Comparison of ENCODE assay signal across 14 cellular contexts in genomic region chr17:19341641-19342610, GRCh38. TPM values are rescaled to one million over a fixed set of nuclear protein-coding genes. Genes with fewer than 3 reads are reported as not detected.
A peak's percentile ranks its signal among the peaks of the same experiment; 100 is the strongest.
DNase-seq lines count a peak whose midpoint lies in the region; ATAC-seq, FAIRE-seq and TF ChIP-seq lines count a peak whose summit lies in the region.
"Had no signal": no experiment of that assay in that cellular context is flagged by ENCODE, and none has a peak within 500 bp of the region (broad histone marks: within the 10 kb centered on the region; RNA-seq: fewer than 3 reads in every experiment).

No MANE protein-coding gene starts in this region.

- no peak overlapping the region for H3K23ac ChIP-seq in H1 (ENCODE audit: insufficient read length)

- H2BK5ac ChIP-seq in H1 (ENCODE audit: low read depth, low read length), result 0 out of 2 replicates have a peak overlapping the region, but pooled peaks have one; percentile 35

- H4K5ac ChIP-seq in H1 (ENCODE audit: insufficient read length, low read depth, low read length), result no peak overlapping the region

- H3K4me3 Mint-ChIP-seq in GM23338, result no peak overlapping the region; the same call in 2 of the 3 replicates
- peak overlapping the region; percentile 48 for H3K4me3 Mint-ChIP-seq in neural crest cell
- H3K4me3 Mint-ChIP-seq: activated T-cell treated with anti-CD3 and anti-CD28 coated beads, Interleukin-2, amount 50 U/mL, for 4 hours; CD4-positive, CD25-positive, alpha-beta regulatory T cell had no signal

- H3K27me3 ChIP-seq in GM23338 (ENCODE audit: insufficient read depth) (no peaks in the 10 kb centered on the region), H1 (replicated peaks in 1 of 4; ENCODE audit: control insufficient read depth in 3 of 4, extremely low read depth in 1 of 4, insufficient read depth in 3 of 4, low read length in 3 of 4) (no peaks in the 10 kb centered on the region)
- H3K27me3 ChIP-seq: gastrocnemius medialis, upper lobe of left lung had no signal

- H3K4me1 ChIP-seq in A549 (peaks cover 22% of the 10 kb centered on the region), GM23338 (ENCODE audit: insufficient read depth) (peaks cover 27% of the 10 kb centered on the region), H1 (replicated peaks in 1 of 4; ENCODE audit: control insufficient read depth in 3 of 4, insufficient read depth in 4 of 4, low read length in 3 of 4) (peaks cover 4 to 22% (median 14%) of the 10 kb centered on the region in 4 experiments)

- no peaks in the 10 kb centered on the region; the same call in 1 of the 2 replicates for H3F3A ChIP-seq in GM23338 (replicated peaks; ENCODE audit: low read depth)

- no peak overlapping the region for H2BK120ac ChIP-seq in H1 (replicated peaks; ENCODE audit: low read depth, low read length)

- H3K79me2 ChIP-seq in GM23338 (replicated peaks; ENCODE audit: insufficient read depth), result no peaks in the 10 kb centered on the region
- H3K79me2 ChIP-seq in H1 (ENCODE audit: control insufficient read depth in 1 of 2, insufficient read depth in 2 of 2, low read length in 2 of 2), result no peaks in the 10 kb centered on the region

- peaks cover 5% of the 10 kb centered on the region; the same call in 2 of the 3 replicates for H3K36me3 Mint-ChIP-seq in GM23338 (ENCODE audit: low read depth)
- H3K36me3 Mint-ChIP-seq in neural crest cell (ENCODE audit: low read depth), result no peaks in the 10 kb centered on the region
- H3K36me3 Mint-ChIP-seq: CD4-positive, CD25-positive, alpha-beta regulatory T cell had no signal

- TF ChIP-seq CTCF in A549 (IDR thresholded peaks at IDR 0.05), result no peak
- no peak for TF ChIP-seq CTCF in GM23338 (conservative IDR thresholded peaks at IDR 0.05; ENCODE audit: low read depth in 2 of 2)
- TF ChIP-seq CTCF in H1 (IDR thresholded peaks at IDR 0.05; ENCODE audit: control extremely low read depth in 1 of 3, insufficient read depth in 1 of 3, low read depth in 1 of 3, low read length in 3 of 3), result no peak
- no peak for TF ChIP-seq CTCF in neural crest cell (conservative IDR thresholded peaks at IDR 0.05)

- H3K4me2 ChIP-seq in A549 (no peak overlapping the region), GM23338 (no peak overlapping the region), H1 (ENCODE audit: insufficient read depth in 1 of 2, low read depth in 2 of 2, low read length in 2 of 2) (no peak overlapping the region)

- no peak overlapping the region for H3K56ac ChIP-seq in H1 (replicated peaks; ENCODE audit: insufficient read length, low read depth, low read length)

- 0 out of 2 replicates have a peak overlapping the region, but pooled peaks have one; percentile 57 for H2AK5ac ChIP-seq in H1 (ENCODE audit: low read depth, low read length)

- no peaks in the 10 kb centered on the region for H3K9me2 ChIP-seq in GM23338 (ENCODE audit: insufficient read depth)

- TF ChIP-seq EP300 in A549 (IDR thresholded peaks at IDR 0.05) (no peak), H1 (IDR thresholded peaks at IDR 0.05; ENCODE audit: borderline replicate concordance in 1 of 2, low read depth in 2 of 2, low read length in 2 of 2) (no peak)

- H3K27ac Mint-ChIP-seq in GM23338 (peak overlapping the region; percentile 12; the same call in 1 of the 2 replicates), neural crest cell (ENCODE audit: unreplicated experiment) (peak overlapping the region; percentile 73)

- H3K36me3 ChIP-seq in GM23338 (ENCODE audit: insufficient read depth) (no peaks in the 10 kb centered on the region), H1 (ENCODE audit: control insufficient read depth in 2 of 4, insufficient read depth in 4 of 4, low read length in 3 of 4) (peaks cover 0 to 3% (median under 1%) of the 10 kb centered on the region in 4 experiments; a peak in 2 of 8 replicates)
- H3K36me3 ChIP-seq: gastrocnemius medialis, upper lobe of left lung had no signal

- H3K27ac ChIP-seq in A549, result 0 out of 6 replicates have a peak overlapping the region, but pooled peaks of 1 of the 2 experiments have one; percentile 10
- H3K27ac ChIP-seq in GM23338 (ENCODE audit: low read depth), result no peak overlapping the region; the same call in 1 of the 2 replicates
- no peak overlapping the region for H3K27ac ChIP-seq in H1 (ENCODE audit: low read depth, low read length)
- H3K27ac ChIP-seq: gastrocnemius medialis, upper lobe of left lung had no signal

- ATAC-seq in A549 (no peak), GM23338 (no peak), HG02885 (IDR thresholded peaks at IDR 0.05; ENCODE audit: poor library complexity, unreplicated experiment) (no peak), HG02798 (IDR thresholded peaks at IDR 0.05; ENCODE audit: poor library complexity, unreplicated experiment) (no peak)
- ATAC-seq: activated T-cell treated with anti-CD3 and anti-CD28 coated beads, Interleukin-2, amount 50 U/mL, for 4 hours; gastrocnemius medialis had no signal

- DNase-seq in A549 (ENCODE audit: low read depth in 1 of 2, low spot score in 1 of 2) (no peak), GM23338 (ENCODE audit: low spot score) (peak; percentile 33), H1 (ENCODE audit: low read depth in 1 of 2, low spot score in 2 of 2) (no peak), neural crest cell (ENCODE audit: low read depth, low spot score) (no peak), GM03348 (ENCODE audit: low spot score) (no peak), NCI-H1048 (lab: John Stamatoyannopoulos, UW) (no peak)
- DNase-seq: activated T-cell treated with anti-CD3 and anti-CD28 coated beads, Interleukin-2, amount 50 U/mL, for 4 hours; CD4-positive, CD25-positive, alpha-beta regulatory T cell; cerebellar nuclear complex; gastrocnemius medialis had no signal

- H3K9me3 Mint-ChIP-seq in GM23338, result no peaks in the 10 kb centered on the region
- H3K9me3 Mint-ChIP-seq in neural crest cell, result no peaks in the 10 kb centered on the region
- H3K9me3 Mint-ChIP-seq: activated T-cell treated with anti-CD3 and anti-CD28 coated beads, Interleukin-2, amount 50 U/mL, for 4 hours; CD4-positive, CD25-positive, alpha-beta regulatory T cell had no signal

- peaks cover 41% of the 10 kb centered on the region for H3K4me1 Mint-ChIP-seq in GM23338
- H3K4me1 Mint-ChIP-seq in neural crest cell, result peaks cover 41% of the 10 kb centered on the region
- H3K4me1 Mint-ChIP-seq: CD4-positive, CD25-positive, alpha-beta regulatory T cell had no signal

- H2BK12ac ChIP-seq in H1 (ENCODE audit: low read depth, low read length), result peak overlapping the region; percentile 63; the same call in 1 of the 2 replicates

- H3K9me3 ChIP-seq in A549, result no peaks in the 10 kb centered on the region
- no peaks in the 10 kb centered on the region for H3K9me3 ChIP-seq in H1 (ENCODE audit: insufficient read depth in 2 of 2, low read depth in 1 of 2, low read length in 1 of 2)
- H3K9me3 ChIP-seq: gastrocnemius medialis, upper lobe of left lung had no signal

- H3K14ac ChIP-seq in H1 (ENCODE audit: insufficient read length), result no peak overlapping the region

- no peaks in the 10 kb centered on the region for H3K79me1 ChIP-seq in H1 (ENCODE audit: low read depth, low read length)

- no peak overlapping the region for H2BK20ac ChIP-seq in H1 (ENCODE audit: low read length)

- H3K4me3 ChIP-seq in A549, result no peak overlapping the region
- H3K4me3 ChIP-seq in GM23338, result no peak overlapping the region
- H3K4me3 ChIP-seq in H1 (ENCODE audit: extremely low read depth in 1 of 4, insufficient read depth in 2 of 4, low read depth in 3 of 4, low read length in 4 of 4), result no peak overlapping the region
- H3K4me3 ChIP-seq: gastrocnemius medialis, upper lobe of left lung had no signal

- CTCF ChIA-PET in A549 (lab: Yijun Ruan, JAX), result interaction anchor here (0.6 to 4.6 kb wide), 11 partner anchors 9 to 105 kb away, joined by 3 to 28 read pairs (median 3); partner anchors contain the start of gene B9D1
- CTCF ChIA-PET in H1 (lab: Charles Lee; ENCODE audit: partially characterized antibody), result interaction anchor here (0.6 to 9.8 kb wide), 6 partner anchors 14 to 421 kb away, joined by 3 to 70 read pairs (median 4); no protein-coding TSS in a partner anchor

- FAIRE-seq in A549 (lab: Jason Lieb, UNC), result no peak
- no peak for FAIRE-seq in H1 (lab: Jason Lieb, UNC)

- H3K27me3 Mint-ChIP-seq in GM23338 (ENCODE audit: insufficient read depth, low read depth, poor library complexity) (peaks cover 17% of the 10 kb centered on the region), neural crest cell (ENCODE audit: low read depth) (peaks cover 3% of the 10 kb centered on the region)
- H3K27me3 Mint-ChIP-seq: CD4-positive, CD25-positive, alpha-beta regulatory T cell had no signal

- no peak overlapping the region for H4K8ac ChIP-seq in H1 (ENCODE audit: extremely low read depth, insufficient read depth, low read length)

- H2BK15ac ChIP-seq in H1 (ENCODE audit: low read length), result no peak overlapping the region

- TF ChIP-seq POLR2A in A549 (IDR thresholded peaks at IDR 0.05; ENCODE audit: low read length), result no peak
- no peak for TF ChIP-seq POLR2A in H1 (IDR thresholded peaks at IDR 0.05; ENCODE audit: control extremely low read depth in 1 of 2, low read depth in 2 of 2, low read length in 2 of 2)

- POLR2A ChIA-PET in A549 (lab: Yijun Ruan, JAX), result interaction anchor here (0.6 kb wide), 1 partner anchor 9 kb away, joined by 3 read pairs; no protein-coding TSS in a partner anchor
- POLR2A ChIA-PET in H1 (lab: Charles Lee; ENCODE audit: partially characterized antibody), result interaction anchor here (0.8 to 1.7 kb wide), 6 partner anchors 8 to 127 kb away, joined by 3 to 5 read pairs (median 3); no protein-coding TSS in a partner anchor

- 85% methylated on average over 20 of the region's 20 CpGs for WGBS in A549 (ENCODE audit: missing lambda C conversion rate)
- WGBS in H1 (ENCODE audit: extremely low coverage in 1 of 2, insufficient coverage in 1 of 2, insufficient read length in 1 of 2, insufficient replicate concordance in 2 of 2, low coverage in 1 of 2, low lambda C conversion rate in 2 of 2, missing lambda C conversion rate in 1 of 2), 2 experiments, result 89% methylated on average over 20 of the region's 20 CpGs; no CpG with 5 or more reads in 1 of the 2 experiments

- no peak overlapping the region for H3K4ac ChIP-seq in H1 (replicated peaks; ENCODE audit: insufficient read length, low read depth, low read length)

- H4K20me1 ChIP-seq in GM23338 (replicated peaks; ENCODE audit: insufficient read depth), result no peaks in the 10 kb centered on the region
- peaks cover 0 to 7% of the 10 kb centered on the region in 2 experiments for H4K20me1 ChIP-seq in H1 (replicated peaks in 1 of 2; ENCODE audit: control insufficient read depth in 1 of 2, insufficient read depth in 2 of 2, low read length in 2 of 2)

- H3K23me2 ChIP-seq in H1 (ENCODE audit: low read depth, low read length), result no peaks in the 10 kb centered on the region

- TF ChIP-seq RAD21 in A549 (conservative IDR thresholded peaks at IDR 0.05 in 1 of 2, IDR thresholded peaks at IDR 0.05 in 1 of 2) (no peak), H1 (IDR thresholded peaks at IDR 0.05 in 1 of 2, conservative IDR thresholded peaks at IDR 0.05 in 1 of 2; ENCODE audit: low read depth in 2 of 2, low read length in 2 of 2) (no peak)

- no peak overlapping the region for H3K18ac ChIP-seq in H1 (ENCODE audit: extremely low read depth, low read length)

- H3K9ac ChIP-seq in H1 (replicated peaks in 1 of 4; ENCODE audit: extremely low read depth in 1 of 4, low read depth in 3 of 4, low read length in 3 of 4), result peak overlapping the region in 1 of 4 experiments; percentile 25; a peak in 1 of 7 replicates

- H2AFZ ChIP-seq in GM23338 (no peak overlapping the region), H1 (ENCODE audit: low read length) (no peak overlapping the region)

- H4K91ac ChIP-seq in H1 (replicated peaks; ENCODE audit: insufficient read length, low read length), result no peak overlapping the region

RNA-seq across cellular contexts. Expression of gene B9D1, which starts 20.6 kb away (rescaled TPM):
- polyA plus RNA-seq in A549 (2011; rRNA removed), result 60.6 and 65.6 TPM in 2 replicates
- polyA plus RNA-seq in A549 (2012; cell fraction: cytosol; rRNA removed), result 101 and 112 TPM in 2 replicates
- 98.6 and 98.8 TPM in 2 replicates for polyA plus RNA-seq in A549 (2012; cell fraction: nucleus; rRNA removed)
- 47.6 to 59.4 TPM (median 48.2 TPM) in 3 replicates for polyA plus RNA-seq in A549 (2017; fragmentation: RNase III; extraction: RNeasy Plus Mini Kit Qiagen cat#74134 plus additional on column Dnase treatment)
- polyA minus RNA-seq in A549 (2011; rRNA and poly(A)+ RNA removed), result 80.8 and 98.0 TPM in 2 replicates
- 47.2 and 63.5 TPM in 2 replicates for total RNA-seq in GM23338 (2014; rRNA removed; shearing (Covaris generic))
- 28.6 and 35.2 TPM in 2 replicates for polyA plus RNA-seq in GM23338 (2016; fragmentation: Nextera tagmentation; extraction: Ambion mirVana)
- 24.6 and 25.4 TPM in 2 replicates for total RNA-seq in H1 (2021; fragmentation: NEBNext Ultra II Directional; extraction: Animal tissue kit (Norgen Biotek cat#: 25700))
- polyA plus RNA-seq in H1 (2011; rRNA removed), result 65.7 and 74.8 TPM in 2 replicates
- 69.9 TPM for polyA plus RNA-seq in H1 (2011; cell fraction: cytosol; rRNA removed)
- polyA plus RNA-seq in H1 (2011; cell fraction: nucleus; rRNA removed), result 99.2 TPM
- 26.4 to 39.5 TPM (median 32.7 TPM) in 4 replicates for polyA plus RNA-seq in H1 (2012, experiment 1 of 2)
- polyA plus RNA-seq in H1 (2012, experiment 2 of 2), result 41.1 TPM
- 27.1 TPM for polyA plus RNA-seq in H1 (2013, experiment 1 of 2)
- polyA plus RNA-seq in H1 (2013, experiment 2 of 2), result 26.2 TPM
- polyA minus RNA-seq in H1 (2011; rRNA and poly(A)+ RNA removed), result 28.7 and 41.3 TPM in 2 replicates
- 35.0 TPM for polyA minus RNA-seq in H1 (2011; cell fraction: cytosol; rRNA and poly(A)+ RNA removed)
- polyA minus RNA-seq in H1 (2011; cell fraction: nucleus; rRNA and poly(A)+ RNA removed), result 35.7 TPM
- total RNA-seq in neural crest cell, result 15.4 and 17.9 TPM in 2 replicates

RNA-seq across cellular contexts. Expression of gene MAPK7, which starts 36.4 kb away (rescaled TPM):
- polyA plus RNA-seq in A549 (2011; rRNA removed) (7.2 and 10.4 TPM in 2 replicates), A549 (2017; fragmentation: RNase III; extraction: RNeasy Plus Mini Kit Qiagen cat#74134 plus additional on column Dnase treatment) (20.1 to 25.8 TPM (median 23.3 TPM) in 3 replicates), GM23338 (2016; fragmentation: Nextera tagmentation; extraction: Ambion mirVana) (15.5 and 15.6 TPM in 2 replicates), H1 (2011; rRNA removed) (15.2 and 31.3 TPM in 2 replicates)
- polyA plus RNA-seq in A549 (2012; cell fraction: cytosol; rRNA removed), result 23.8 and 28.0 TPM in 2 replicates
- 37.5 and 53.0 TPM in 2 replicates for polyA plus RNA-seq in A549 (2012; cell fraction: nucleus; rRNA removed)
- 32.7 and 43.8 TPM in 2 replicates for polyA minus RNA-seq in A549 (2011; rRNA and poly(A)+ RNA removed)
- 40.8 and 53.1 TPM in 2 replicates for total RNA-seq in GM23338 (2014; rRNA removed; shearing (Covaris generic))
- 28.1 and 33.8 TPM in 2 replicates for total RNA-seq in H1 (2021; fragmentation: NEBNext Ultra II Directional; extraction: Animal tissue kit (Norgen Biotek cat#: 25700))
- polyA plus RNA-seq in H1 (2011; cell fraction: cytosol; rRNA removed), result 14.1 TPM
- polyA plus RNA-seq in H1 (2011; cell fraction: nucleus; rRNA removed), result 49.4 TPM
- polyA plus RNA-seq in H1 (2012, experiment 1 of 2), result 20.3 to 30.7 TPM (median 27.8 TPM) in 4 replicates
- 32.4 TPM for polyA plus RNA-seq in H1 (2012, experiment 2 of 2)
- 23.0 TPM for polyA plus RNA-seq in H1 (2013, experiment 1 of 2)
- polyA plus RNA-seq in H1 (2013, experiment 2 of 2), result 21.6 TPM
- polyA minus RNA-seq in H1 (2011; rRNA and poly(A)+ RNA removed), result 51.2 and 56.3 TPM in 2 replicates
- 21.0 TPM for polyA minus RNA-seq in H1 (2011; cell fraction: cytosol; rRNA and poly(A)+ RNA removed)
- 57.7 TPM for polyA minus RNA-seq in H1 (2011; cell fraction: nucleus; rRNA and poly(A)+ RNA removed)
- total RNA-seq in neural crest cell, result 39.3 and 39.5 TPM in 2 replicates

RNA-seq across cellular contexts. Expression of gene MFAP4, which starts 45.1 kb away (rescaled TPM):
- polyA plus RNA-seq in A549 (2011; rRNA removed), result not detected in 2 replicates
- polyA plus RNA-seq in A549 (2012; cell fraction: cytosol; rRNA removed), result 0.08 TPM in 1 of 2 replicates, not detected in the other
- 0.04 and 0.09 TPM in 2 replicates for polyA plus RNA-seq in A549 (2012; cell fraction: nucleus; rRNA removed)
- polyA plus RNA-seq in A549 (2017; fragmentation: RNase III; extraction: RNeasy Plus Mini Kit Qiagen cat#74134 plus additional on column Dnase treatment), result 0.04 to 0.13 TPM (median 0.13 TPM) in 3 replicates
- polyA minus RNA-seq in A549 (2011; rRNA and poly(A)+ RNA removed), result not detected in 2 replicates
- total RNA-seq in GM23338 (2014; rRNA removed; shearing (Covaris generic)), result 2.6 and 7.7 TPM in 2 replicates
- 9.4 and 9.7 TPM in 2 replicates for polyA plus RNA-seq in GM23338 (2016; fragmentation: Nextera tagmentation; extraction: Ambion mirVana)
- 3.6 and 3.8 TPM in 2 replicates for total RNA-seq in H1 (2021; fragmentation: NEBNext Ultra II Directional; extraction: Animal tissue kit (Norgen Biotek cat#: 25700))
- polyA plus RNA-seq in H1 (2011; rRNA removed), result 3.1 and 8.1 TPM in 2 replicates
- polyA plus RNA-seq in H1 (2011; cell fraction: cytosol; rRNA removed), result 3.4 TPM
- polyA plus RNA-seq in H1 (2011; cell fraction: nucleus; rRNA removed), result 9.6 TPM
- polyA plus RNA-seq in H1 (2012, experiment 1 of 2), result 3.4 to 5.8 TPM (median 4.6 TPM) in 4 replicates
- polyA plus RNA-seq in H1 (2012, experiment 2 of 2), result 5.5 TPM
- polyA plus RNA-seq in H1 (2013, experiment 1 of 2), result 6.5 TPM
- polyA plus RNA-seq in H1 (2013, experiment 2 of 2), result 8.6 TPM
- 1.9 and 4.1 TPM in 2 replicates for polyA minus RNA-seq in H1 (2011; rRNA and poly(A)+ RNA removed)
- 3.8 TPM for polyA minus RNA-seq in H1 (2011; cell fraction: cytosol; rRNA and poly(A)+ RNA removed)
- 2.5 TPM for polyA minus RNA-seq in H1 (2011; cell fraction: nucleus; rRNA and poly(A)+ RNA removed)
- total RNA-seq in neural crest cell, result 0.26 and 0.43 TPM in 2 replicates
- total RNA-seq: CD4-positive, CD25-positive, alpha-beta regulatory T cell; pulmonary artery endothelial cell had no signal
- polyA plus RNA-seq: CD4-positive, CD25-positive, alpha-beta regulatory T cell had no signal

Comparison
In these comparisons a context has a peak if more than half of its experiments do, and no peak if none do; other contexts are left out.
1. Of the 18 proteins assayed by ChIP-seq in both H1 and A549: peak only in H1: none; only in A549: MAFK; in both: none; in neither: 17.